ENCODE assay signal across 9 cellular contexts in the genomic region with DNA sequence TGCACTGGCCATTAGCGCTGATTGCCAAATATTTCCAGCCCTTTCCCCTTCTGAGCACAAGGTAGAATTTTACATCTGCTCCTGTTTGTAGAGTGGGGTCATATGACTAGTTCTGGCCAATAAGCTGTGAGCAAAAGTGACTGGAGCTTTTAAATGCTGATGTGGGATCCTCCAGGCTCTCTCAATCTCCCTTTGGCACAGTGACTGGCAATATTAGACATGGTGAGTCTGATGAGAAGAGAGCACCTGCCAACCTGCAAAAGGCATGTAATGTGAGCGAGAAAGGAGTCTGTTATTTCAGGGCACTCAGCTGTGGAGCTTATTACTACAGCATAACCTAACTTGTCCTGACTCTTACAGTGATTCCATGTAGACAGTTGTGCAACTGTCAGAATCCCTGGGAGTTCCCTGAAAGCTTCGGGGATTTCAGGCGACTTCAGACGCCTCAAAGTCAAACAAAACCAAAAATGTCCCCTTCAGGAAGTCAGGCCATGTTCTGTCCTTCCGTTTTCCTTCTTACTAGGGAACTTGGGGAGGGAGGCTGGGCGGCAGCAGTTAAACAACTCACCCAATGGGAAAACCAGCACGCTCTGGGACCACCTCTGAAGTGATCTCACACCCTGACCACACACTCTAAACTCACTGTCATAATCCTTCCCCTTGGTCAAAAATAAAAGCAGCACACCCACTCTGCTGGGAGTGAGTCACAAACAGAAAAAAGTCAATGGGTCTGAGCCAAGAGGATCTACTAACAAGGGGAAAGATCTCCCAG. TPM values are rescaled to one million over a fixed set of nuclear protein-coding genes. Genes with fewer than 3 reads are reported as not detected.
DNase-seq lines count a peak whose midpoint lies in the region; ATAC-seq and TF ChIP-seq lines count a peak whose summit lies in the region.
"Had no signal": no experiment of that assay in that cellular context is flagged by ENCODE, and none has a peak within 500 bp of the region (broad histone marks: within the 10 kb centered on the region; RNA-seq: fewer than 3 reads in every experiment).

No MANE protein-coding gene starts in this region.

- TF ChIP-seq POLR2A in IMR-90 (IDR thresholded peaks at IDR 0.05; ENCODE audit: low read depth, low read length), result no peak

- peak overlapping the region; percentile 56 for H2BK5ac ChIP-seq in IMR-90 (ENCODE audit: low read depth, low read length, poor library complexity, severe bottlenecking)

- H4K8ac ChIP-seq in IMR-90 (ENCODE audit: low read depth in 2 of 2, low read length in 2 of 2), result peak overlapping the region; percentile 53 to 80

- BruUV-seq in Calu3 (replicated peaks; lab: Mats Ljungman, UMichigan) (no TSS peak), IMR-90 (replicated peaks; lab: Mats Ljungman, UMichigan) (no TSS peak)

- peak overlapping the region; percentile 16; the same call in 2 of the 3 replicates for H2BK15ac ChIP-seq in IMR-90 (ENCODE audit: low read depth, low read length)

- peaks cover 37% of the 10 kb centered on the region for H3K27me3 Mint-ChIP-seq in Calu3 (ENCODE audit: unreplicated experiment)
- peaks cover 10% of the 10 kb centered on the region for H3K27me3 Mint-ChIP-seq in stimulated activated naive CD8-positive, alpha-beta T cell treated with anti-CD3 and anti-CD28 coated beads, Interleukin-15, Interleukin-2, amounts not matched to agents 100 ng/mL and 50 ng/mL, for 24 hours

- H3K27me3 ChIP-seq in IMR-90 (ENCODE audit: control insufficient read depth, insufficient read depth, low read length) (no peaks in the 10 kb centered on the region), right atrium auricular region (no peaks in the 10 kb centered on the region)
- H3K27me3 ChIP-seq: pancreas had no signal

- dilution Hi-C loops in IMR-90 (cut with HindIII; ENCODE audit: low sequenced_read_pairs, unreplicated experiment), result no loop called here

- H3K36me3 ChIP-seq in IMR-90 (ENCODE audit: control insufficient read depth, insufficient read depth, low read length) (no peaks in the 10 kb centered on the region), right atrium auricular region (no peaks in the 10 kb centered on the region)
- H3K36me3 ChIP-seq: pancreas had no signal

- H3K4me3 Mint-ChIP-seq in Calu3 (ENCODE audit: low read depth, unreplicated experiment), result peak overlapping the region; percentile 21
- peak overlapping the region; percentile 44 for H3K4me3 Mint-ChIP-seq in stimulated activated naive CD8-positive, alpha-beta T cell treated with anti-CD3 and anti-CD28 coated beads, Interleukin-15, Interleukin-2, amounts not matched to agents 100 ng/mL and 50 ng/mL, for 24 hours

- peak overlapping the region; percentile 81 for H3K4ac ChIP-seq in IMR-90 (ENCODE audit: low read depth, low read length)

- peak; percentile 51 for DNase-seq in Calu3
- peak; percentile 98 for DNase-seq in IMR-90
- DNase-seq in activated CD8-positive, alpha-beta memory T cell treated with anti-CD3 and anti-CD28 coated beads, Interleukin-2, amount 50 U/mL, for 24 hours (ENCODE audit: extremely low read depth), result peak; percentile 15
- DNase-seq in right atrium auricular region (ENCODE audit: low spot score), result peak; percentile 88
- no peak for DNase-seq in NCI-H2227 treated with DMSO at 0.1 percent for 48 hours (lab: John Stamatoyannopoulos, UW)
- no peak for DNase-seq in SK-N-DZ (ENCODE audit: low spot score)

- H3K9me1 ChIP-seq in IMR-90 (ENCODE audit: insufficient read depth, low read length), result peaks cover 18% of the 10 kb centered on the region

- TF ChIP-seq CTCF in Calu3 (IDR thresholded peaks at IDR 0.05; ENCODE audit: unreplicated experiment) (no peak), IMR-90 (conservative IDR thresholded peaks at IDR 0.05; ENCODE audit: low read depth, low read length) (no peak), right atrium auricular region (IDR thresholded peaks at IDR 0.05) (no peak)

- peak overlapping the region; percentile 30 for H4K5ac ChIP-seq in IMR-90 (ENCODE audit: low read depth, low read length)

- in situ Hi-C loops in IMR-90 (cut with MboI; ENCODE audit: low sequenced_read_pairs), result no loop called here

- peak overlapping the region; percentile 38; the same call in 1 of the 2 replicates for H2AK5ac ChIP-seq in IMR-90 (ENCODE audit: low read depth, low read length)

- POLR2A ChIA-PET in IMR-90 (lab: Charles Lee; ENCODE audit: unreplicated experiment), result no interaction called here

- no peaks in the 10 kb centered on the region for H3K9me3 Mint-ChIP-seq in Calu3 (ENCODE audit: low read depth, unreplicated experiment)
- no peaks in the 10 kb centered on the region for H3K9me3 Mint-ChIP-seq in stimulated activated naive CD8-positive, alpha-beta T cell treated with anti-CD3 and anti-CD28 coated beads, Interleukin-15, Interleukin-2, amounts not matched to agents 100 ng/mL and 50 ng/mL, for 24 hours

- peak overlapping the region; percentile 57 for H2BK20ac ChIP-seq in IMR-90 (ENCODE audit: low read depth, low read length)

- intact Hi-C loops in Calu3 (cut with micrococcal nuclease; ENCODE audit: unreplicated experiment) (no loop called here), IMR-90 (cut with micrococcal nuclease) (no loop called here)

- H3K27ac Mint-ChIP-seq in Calu3 (ENCODE audit: unreplicated experiment), result peak overlapping the region; percentile 19
- H3K27ac Mint-ChIP-seq in stimulated activated naive CD8-positive, alpha-beta T cell treated with anti-CD3 and anti-CD28 coated beads, Interleukin-15, Interleukin-2, amounts not matched to agents 100 ng/mL and 50 ng/mL, for 24 hours, result peak overlapping the region; percentile 73

- ATAC-seq in GM21423 (IDR thresholded peaks at IDR 0.05; ENCODE audit: unreplicated experiment), result peak; percentile 59
- peak; percentile 67 for ATAC-seq in IMR-90 (ENCODE audit: low read depth)

- peaks cover 0 to 5% of the 10 kb centered on the region in 2 experiments; a peak in 1 of 4 replicates for H3K79me1 ChIP-seq in IMR-90 (ENCODE audit: low read depth in 1 of 2, low read length in 2 of 2)

- H4K91ac ChIP-seq in IMR-90 (ENCODE audit: insufficient read depth, low read depth, low read length), result peak overlapping the region; percentile 67

- H3K4me1 Mint-ChIP-seq in Calu3 (ENCODE audit: low read depth, unreplicated experiment), result peaks cover 35% of the 10 kb centered on the region
- H3K4me1 Mint-ChIP-seq in stimulated activated naive CD8-positive, alpha-beta T cell treated with anti-CD3 and anti-CD28 coated beads, Interleukin-15, Interleukin-2, amounts not matched to agents 100 ng/mL and 50 ng/mL, for 24 hours (ENCODE audit: low read depth), result peaks cover 69% of the 10 kb centered on the region

- CTCF ChIA-PET in Calu3 (lab: Charles Lee) (interaction anchor here (1.2 to 1.7 kb wide), 3 partner anchors 14 to 80 kb away, joined by 3 to 5 read pairs (median 4); no protein-coding TSS in a partner anchor), IMR-90 (lab: Yijun Ruan, JAX) (interaction anchor here (0.6 to 1.0 kb wide), 2 partner anchors 9 to 19 kb away, joined by 3 read pairs; no protein-coding TSS in a partner anchor)

- no peak for TF ChIP-seq RAD21 in IMR-90 (IDR thresholded peaks at IDR 0.05; ENCODE audit: low read length)

- H3K14ac ChIP-seq in IMR-90 (replicated peaks; ENCODE audit: low read depth, low read length), result peak overlapping the region; percentile 48

- H3K9ac ChIP-seq in IMR-90 (ENCODE audit: low read depth, low read length), result no peak overlapping the region

- H3K27ac ChIP-seq in IMR-90 (ENCODE audit: insufficient read depth, low read length) (peak overlapping the region; percentile 9; the same call in 1 of the 2 replicates), right atrium auricular region (peak overlapping the region; percentile 37 to 82)

- peak overlapping the region; percentile 57 for H3K23ac ChIP-seq in IMR-90 (ENCODE audit: low read depth, low read length)

- H3K4me3 ChIP-seq in IMR-90 (ENCODE audit: insufficient read depth, low read depth, low read length) (no peak overlapping the region), right atrium auricular region (no peak overlapping the region)
- H3K4me3 ChIP-seq: pancreas had no signal

- H2AK9ac ChIP-seq in IMR-90 (replicated peaks; ENCODE audit: low read depth, low read length, poor library complexity), result peak overlapping the region; percentile 1

- H3K36me3 Mint-ChIP-seq in Calu3 (ENCODE audit: insufficient read depth, unreplicated experiment), result peaks cover 54% of the 10 kb centered on the region
- peaks cover 3% of the 10 kb centered on the region for H3K36me3 Mint-ChIP-seq in stimulated activated naive CD8-positive, alpha-beta T cell treated with anti-CD3 and anti-CD28 coated beads, Interleukin-15, Interleukin-2, amounts not matched to agents 100 ng/mL and 50 ng/mL, for 24 hours (ENCODE audit: low read depth)

- H3K4me2 ChIP-seq in IMR-90 (ENCODE audit: low read depth, low read length), result peak overlapping the region; percentile 3

- WGBS in IMR-90 (ENCODE audit: extremely low coverage in 2 of 2, insufficient read length in 1 of 2), 2 experiments, result 60% methylated on average over 2 of the region's 8 CpGs; no CpG with 5 or more reads in 1 of the 2 experiments

- 0 out of 2 replicates have a peak, but pooled peaks cover 3% of the 10 kb centered on the region for H4K20me1 ChIP-seq in IMR-90 (ENCODE audit: insufficient read depth, low read length)

- peak overlapping the region; percentile 79 for H2AFZ ChIP-seq in IMR-90 (replicated peaks; ENCODE audit: low read length, poor library complexity)

- no peaks in the 10 kb centered on the region for H3K9me3 ChIP-seq in IMR-90 (ENCODE audit: control insufficient read depth, insufficient read depth, low read length)
- no peaks in the 10 kb centered on the region for H3K9me3 ChIP-seq in right atrium auricular region
- H3K9me3 ChIP-seq: pancreas had no signal

- peak overlapping the region; percentile 82 for H2BK120ac ChIP-seq in IMR-90 (ENCODE audit: low read depth, low read length)

- peak overlapping the region; percentile 23; the same call in 1 of the 2 replicates for H3K56ac ChIP-seq in IMR-90 (ENCODE audit: extremely low read depth, insufficient read depth, low read length)

- H3K18ac ChIP-seq in IMR-90 (ENCODE audit: low read depth, low read length), result peak overlapping the region; percentile 6; the same call in 1 of the 2 replicates

- peaks cover 26% of the 10 kb centered on the region for H3K4me1 ChIP-seq in IMR-90 (ENCODE audit: control insufficient read depth, insufficient read depth, low read length)
- H3K4me1 ChIP-seq in right atrium auricular region, result peaks cover 0 to 52% of the 10 kb centered on the region in 2 donors

RNA-seq across cellular contexts. Expression of a gene that starts 3.6 kb away (rescaled TPM):
- 6.1 and 6.5 TPM in 2 replicates for total RNA-seq in Calu3 (2022)
- total RNA-seq in IMR-90 (2012; rRNA removed), result 0.18 and 0.56 TPM in 2 replicates
- polyA plus RNA-seq in IMR-90 (2012; rRNA removed), result 1.1 TPM in 2 replicates
- polyA plus RNA-seq in IMR-90 (2012; cell fraction: cytosol; rRNA removed), result 0.39 and 1.2 TPM in 2 replicates
- polyA plus RNA-seq in IMR-90 (2012; cell fraction: nucleus; rRNA removed; ENCODE audit: low replicate concordance), result 2.3 and 3.2 TPM in 2 replicates
- 10 to 100 TPM in 1 of 2 donors, 1 to 10 TPM in 1; 9.9 to 17.5 TPM for total RNA-seq in right atrium auricular region
- 0.05 TPM in 1 of 2 replicates, not detected in the other for polyA plus RNA-seq in SK-N-DZ (2014; cell fraction: cytosol; rRNA removed)
- not detected in 2 replicates for polyA plus RNA-seq in SK-N-DZ (2014; cell fraction: nucleus; rRNA removed)

RNA-seq across cellular contexts. Expression of a gene that starts 33.5 kb away (rescaled TPM):
- total RNA-seq in Calu3 (2022) (35.5 and 47.5 TPM in 2 replicates), IMR-90 (2012; rRNA removed) (21.4 and 24.0 TPM in 2 replicates), right atrium auricular region (1 to 10 TPM; 1.3 to 3.2 TPM)
- polyA plus RNA-seq in IMR-90 (2012; rRNA removed), result 20.3 and 21.0 TPM in 2 replicates
- 14.8 and 17.1 TPM in 2 replicates for polyA plus RNA-seq in IMR-90 (2012; cell fraction: cytosol; rRNA removed)
- polyA plus RNA-seq in IMR-90 (2012; cell fraction: nucleus; rRNA removed; ENCODE audit: low replicate concordance), result 47.3 and 62.4 TPM in 2 replicates
- 1.9 and 2.8 TPM in 2 replicates for polyA plus RNA-seq in SK-N-DZ (2014; cell fraction: cytosol; rRNA removed)
- 3.7 and 5.6 TPM in 2 replicates for polyA plus RNA-seq in SK-N-DZ (2014; cell fraction: nucleus; rRNA removed)

Comparison
In these comparisons a context has a peak if more than half of its experiments do, and no peak if none do; other contexts are left out.
1. DNase-seq: peak in Calu3 (single experiment), IMR-90 (single experiment), activated CD8-positive, alpha-beta memory T cell treated with anti-CD3 and anti-CD28 coated beads, Interleukin-2, amount 50 U/mL, for 24 hours (single experiment) and right atrium auricular region (single experiment); none in NCI-H2227 treated with DMSO at 0.1 percent for 48 hours (single experiment) and SK-N-DZ (single experiment).